8 cellular contexts compared by ENCODE assay signal in the genomic region with DNA sequence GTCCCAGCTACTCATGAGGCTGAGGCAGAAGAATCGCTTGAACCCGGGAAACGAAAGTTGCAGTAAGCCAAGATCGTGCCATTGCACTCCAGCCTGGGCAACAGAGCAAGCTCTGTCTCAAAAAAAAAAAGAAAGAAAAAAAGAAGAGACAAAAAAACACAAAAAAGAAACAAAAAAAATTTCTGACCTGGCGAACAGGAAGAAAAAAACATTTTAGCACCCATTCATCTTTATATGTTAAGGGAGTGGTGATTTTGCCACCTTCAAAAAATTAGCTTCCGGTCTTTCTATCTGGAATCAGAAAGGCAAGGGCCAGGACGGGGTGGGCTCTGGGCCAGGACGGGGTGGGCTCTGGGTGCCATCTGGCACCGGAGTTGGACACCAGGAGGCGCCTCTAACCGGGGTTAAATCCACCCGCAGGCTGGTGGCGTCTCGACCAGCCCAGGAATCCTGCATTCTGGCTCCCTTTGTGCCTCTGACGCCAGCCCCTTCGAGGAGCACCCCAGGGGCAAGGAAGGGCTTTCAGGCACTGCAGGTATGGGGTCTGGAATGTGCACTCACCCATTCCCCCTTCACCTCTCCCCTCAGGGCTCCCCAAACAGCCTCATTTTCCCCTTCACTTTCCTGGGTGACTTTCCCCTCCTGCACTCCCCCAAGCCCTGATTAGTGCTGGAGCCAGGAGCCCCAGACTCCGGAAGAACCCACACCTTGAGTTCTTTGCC. TPM values are rescaled to one million over a fixed set of nuclear protein-coding genes. Genes with fewer than 3 reads are reported as not detected.
A peak's percentile ranks its signal among the peaks of the same experiment; 100 is the strongest.
DNase-seq lines count a peak whose midpoint lies in the region; ATAC-seq and TF ChIP-seq lines count a peak whose summit lies in the region.

No MANE protein-coding gene starts in this region.

- no peaks in the 10 kb centered on the region for H3K9me3 Mint-ChIP-seq in activated naive CD8-positive, alpha-beta T cell treated with anti-CD3 and anti-CD28 coated beads, Interleukin-2, amount 10 ng/mL, durations not matched to agents 7 days and 5 days

- H3K4me3 ChIP-seq in HUES64 (ENCODE audit: low read length) (no peak overlapping the region), heart right ventricle (no peak overlapping the region), gastrocnemius medialis (peak overlapping the region; percentile 10 to 39 (median 33))

- no peak for TF ChIP-seq POLR2A in gastrocnemius medialis (IDR thresholded peaks at IDR 0.05)

- WGBS in HUES64 = 35% methylated on average over 16 of the region's 17 CpGs
- 27 to 31% methylated on average over 16 to 17 of the region's 17 CpGs for WGBS in heart right ventricle, 2 donors

- peak; percentile 29 to 79 (median 67) for TF ChIP-seq CTCF in heart right ventricle (IDR thresholded peaks at IDR 0.05)
- TF ChIP-seq CTCF in gastrocnemius medialis (IDR thresholded peaks at IDR 0.05 in 4 of 5, conservative IDR thresholded peaks at IDR 0.05 in 1 of 5) = peak; percentile 56 to 80 (median 74)

- DNase-seq in C1 segment of cervical spinal cord (lab: John Stamatoyannopoulos, UW) (peak in 9 of 14 donors; percentile 13 to 63 (median 25)), T follicular helper cell (ENCODE audit: low read depth) (peak; percentile 56), heart right ventricle (peak; percentile 72 to 82), gastrocnemius medialis (peak; percentile 36 to 62)
- peak; percentile 78 for DNase-seq in activated naive CD8-positive, alpha-beta T cell treated with anti-CD3 and anti-CD28 coated beads, Interleukin-2, amount 10 ng/mL, durations not matched to agents 7 days and 5 days

- H3K36me3 ChIP-seq in HUES64 (ENCODE audit: insufficient read depth, low read length) (no peaks in the 10 kb centered on the region), heart right ventricle (peaks cover 0 to under 1% (median 0%) of the 10 kb centered on the region in 9 donors), gastrocnemius medialis (no peaks in the 10 kb centered on the region)

- intact Hi-C loops in heart right ventricle (cut with DNase I) (loop anchor here in 8 of 10 donors (1.0 to 5.0 kb wide), 3 partner anchors 77 to 78 kb away; no protein-coding TSS in a partner anchor), gastrocnemius medialis (cut with DNase I; ENCODE audit: low total_unique reads) (loop anchor here (1.0 kb wide), 1 partner anchor 77 kb away; no protein-coding TSS in a partner anchor)

- H3K27ac ChIP-seq in HUES64 (ENCODE audit: low read depth, low read length) (peak overlapping the region; percentile 47; the same call in 1 of the 2 replicates), heart right ventricle (peak overlapping the region in 2 of 10 donors; percentile 15 to 36), gastrocnemius medialis (no peak overlapping the region)

- H3K9me3 ChIP-seq in HUES64 (ENCODE audit: insufficient read depth, low read depth, low read length) = no peaks in the 10 kb centered on the region
- no peaks in the 10 kb centered on the region for H3K9me3 ChIP-seq in heart right ventricle
- H3K9me3 ChIP-seq in gastrocnemius medialis = no peaks in the 10 kb centered on the region

- H3K4me1 ChIP-seq in HUES64 (ENCODE audit: insufficient read depth, low read length) = no peaks in the 10 kb centered on the region
- H3K4me1 ChIP-seq in heart right ventricle = peaks cover 5 to 61% (median 33%) of the 10 kb centered on the region in 9 donors
- peaks cover 12 to 14% of the 10 kb centered on the region in 2 donors for H3K4me1 ChIP-seq in gastrocnemius medialis

- H3K36me3 Mint-ChIP-seq in activated naive CD8-positive, alpha-beta T cell treated with anti-CD3 and anti-CD28 coated beads, Interleukin-2, amount 10 ng/mL, durations not matched to agents 7 days and 5 days = no peaks in the 10 kb centered on the region

- H3K27ac Mint-ChIP-seq in activated naive CD8-positive, alpha-beta T cell treated with anti-CD3 and anti-CD28 coated beads, Interleukin-2, amount 10 ng/mL, durations not matched to agents 7 days and 5 days = peak overlapping the region; percentile 74

- in situ Hi-C loops in gastrocnemius medialis (cut with MboI; ENCODE audit: low sequenced_read_pairs in 4 of 4) = loop anchor here in 3 of 4 donors (5.0 to 10.0 kb wide), 3 partner anchors 70 to 300 kb away; partner anchors contain the start of gene C19orf67 (in 1 of the 3)

- H3K27me3 ChIP-seq in HUES64 (ENCODE audit: insufficient read depth, low read length) = no peaks in the 10 kb centered on the region
- H3K27me3 ChIP-seq in heart right ventricle = no peaks in the 10 kb centered on the region
- peaks cover 0 to 19% (median 8%) of the 10 kb centered on the region in 3 donors for H3K27me3 ChIP-seq in gastrocnemius medialis

- no peaks in the 10 kb centered on the region for H3K27me3 Mint-ChIP-seq in activated naive CD8-positive, alpha-beta T cell treated with anti-CD3 and anti-CD28 coated beads, Interleukin-2, amount 10 ng/mL, durations not matched to agents 7 days and 5 days

- POLR2A ChIA-PET in activated naive CD8-positive, alpha-beta T cell treated with anti-CD3 and anti-CD28 coated beads, Interleukin-2, amount 10 ng/mL, durations not matched to agents 7 days and 5 days (lab: Charles Lee) = interaction anchor here (0.6 to 3.8 kb wide), 9 partner anchors 10 to 439 kb away, joined by 3 to 32 read pairs (median 4); partner anchors contain the start of genes C19orf53, MRI1 and ZSWIM4

- H3K9ac ChIP-seq in HUES64 (ENCODE audit: low read depth, low read length) = peak overlapping the region; percentile 20; the same call in 1 of the 2 replicates

- peak; percentile 62 for ATAC-seq in activated naive CD8-positive, alpha-beta T cell treated with anti-CD3 and anti-CD28 coated beads, Interleukin-2, amount 10 ng/mL, durations not matched to agents 7 days and 5 days (ENCODE audit: low read depth)
- peak; percentile 49 to 69 (median 64) for ATAC-seq in heart right ventricle
- peak; percentile 72 to 74 for ATAC-seq in gastrocnemius medialis
- no peak for ATAC-seq in HG02981 (IDR thresholded peaks at IDR 0.05; ENCODE audit: unreplicated experiment)
- ATAC-seq in HG02970 (IDR thresholded peaks at IDR 0.05; ENCODE audit: low FRiP score, unreplicated experiment) = no peak

- peaks cover 24% of the 10 kb centered on the region for H3K4me1 Mint-ChIP-seq in activated naive CD8-positive, alpha-beta T cell treated with anti-CD3 and anti-CD28 coated beads, Interleukin-2, amount 10 ng/mL, durations not matched to agents 7 days and 5 days

- peak overlapping the region; percentile 72 for H3K4me3 Mint-ChIP-seq in activated naive CD8-positive, alpha-beta T cell treated with anti-CD3 and anti-CD28 coated beads, Interleukin-2, amount 10 ng/mL, durations not matched to agents 7 days and 5 days

RNA-seq across cellular contexts. Expression of gene ZSWIM4, which starts 10.4 kb away (rescaled TPM):
- polyA plus RNA-seq in HUES64 (2013, experiment 1 of 2) = 15.5 TPM
- polyA plus RNA-seq in HUES64 (2013, experiment 2 of 2) = 16.8 TPM
- 1 to 10 TPM; 9.6 to 9.9 TPM for total RNA-seq in activated naive CD8-positive, alpha-beta T cell treated with anti-CD3 and anti-CD28 coated beads, Interleukin-2, amount 10 ng/mL, durations not matched to agents 7 days and 5 days
- total RNA-seq in heart right ventricle = 1 to 10 TPM; 2.1 to 7.1 (median 3.0) TPM
- 1 to 10 TPM; 1.2 to 1.5 TPM for polyA plus RNA-seq in heart right ventricle
- total RNA-seq in gastrocnemius medialis = 1 to 10 TPM; 3.9 to 6.3 (median 5.0) TPM

RNA-seq across cellular contexts. Expression of gene C19orf53, which starts 10.6 kb away (rescaled TPM):
- polyA plus RNA-seq in HUES64 (2013, experiment 1 of 2) = 134 TPM
- 150 TPM for polyA plus RNA-seq in HUES64 (2013, experiment 2 of 2)
- 10 to 100 TPM; 85.2 to 88.1 TPM for total RNA-seq in activated naive CD8-positive, alpha-beta T cell treated with anti-CD3 and anti-CD28 coated beads, Interleukin-2, amount 10 ng/mL, durations not matched to agents 7 days and 5 days
- total RNA-seq in heart right ventricle (100 to 1,000 TPM in 2 of 10 donors, 10 to 100 TPM in 8; 80.5 to 101 (median 90.3) TPM), gastrocnemius medialis (100 to 1,000 TPM; 158 to 283 (median 222) TPM)
- polyA plus RNA-seq in heart right ventricle = 100 to 1,000 TPM; 231 to 389 TPM

RNA-seq across cellular contexts. Expression of gene MRI1, which starts 20.6 kb away (rescaled TPM):
- polyA plus RNA-seq in HUES64 (2013, experiment 1 of 2) = 11.9 TPM
- 10.8 TPM for polyA plus RNA-seq in HUES64 (2013, experiment 2 of 2)
- 10 to 100 TPM; 63.5 to 65.3 TPM for total RNA-seq in activated naive CD8-positive, alpha-beta T cell treated with anti-CD3 and anti-CD28 coated beads, Interleukin-2, amount 10 ng/mL, durations not matched to agents 7 days and 5 days
- total RNA-seq in heart right ventricle = 10 to 100 TPM in 9 of 10 donors, 1 to 10 TPM in 1; 9.9 to 18.7 (median 13.0) TPM
- polyA plus RNA-seq in heart right ventricle = 10 to 100 TPM; 12.5 to 17.0 TPM
- total RNA-seq in gastrocnemius medialis = 10 to 100 TPM; 21.1 to 26.1 (median 23.4) TPM

Comparison
In these comparisons a context has a peak if more than half of its experiments do, and no peak if none do; other contexts are left out.
1. DNase-seq: peak in every context shown above with its lines; median percentile 78 in activated naive CD8-positive, alpha-beta T cell treated with anti-CD3 and anti-CD28 coated beads, Interleukin-2, amount 10 ng/mL, durations not matched to agents 7 days and 5 days; 77 in heart right ventricle; 56 in T follicular helper cell; 49 in gastrocnemius medialis; 25 in C1 segment of cervical spinal cord.
2. H3K4me3 ChIP-seq: peak in gastrocnemius medialis (4 of 4); none in HUES64 (single experiment) and heart right ventricle (0 of 10).
3. ATAC-seq: peak in activated naive CD8-positive, alpha-beta T cell treated with anti-CD3 and anti-CD28 coated beads, Interleukin-2, amount 10 ng/mL, durations not matched to agents 7 days and 5 days (single experiment), heart right ventricle (8 of 8) and gastrocnemius medialis (2 of 2); none in HG02981 (single experiment) and HG02970 (single experiment).